In genomic region chr1:116111196-116112021, GRCh38 we compare ENCODE assay signal across 8 cellular contexts. TPM values are rescaled to one million over a fixed set of nuclear protein-coding genes. Genes with fewer than 3 reads are reported as not detected.
A peak's percentile ranks its signal among the peaks of the same experiment; 100 is the strongest.
DNase-seq lines count a peak whose midpoint lies in the region; ATAC-seq lines count a peak whose summit lies in the region.

MAB21L3 (plus strand) TSS chr1:116111399; CDS start chr1:116112616, 1,217 bp downstream.

- H3K9me3 Mint-ChIP-seq in activated T-helper 17 cell treated with anti-CD3 and anti-CD28 coated beads, Interleukin-2, amount 50 U/mL, for 72 hours, result no peaks in the 10 kb centered on the region

- peaks cover 17% of the 10 kb centered on the region for H3K27me3 Mint-ChIP-seq in activated T-helper 17 cell treated with anti-CD3 and anti-CD28 coated beads, Interleukin-2, amount 50 U/mL, for 72 hours

- H3K36me3 Mint-ChIP-seq in activated T-helper 17 cell treated with anti-CD3 and anti-CD28 coated beads, Interleukin-2, amount 50 U/mL, for 72 hours (ENCODE audit: low read depth), result no peaks in the 10 kb centered on the region

- H3K27ac Mint-ChIP-seq in activated T-helper 17 cell treated with anti-CD3 and anti-CD28 coated beads, Interleukin-2, amount 50 U/mL, for 72 hours, result no peak within 1 kb of the TSS

- H3K4me3 Mint-ChIP-seq in activated T-helper 17 cell treated with anti-CD3 and anti-CD28 coated beads, Interleukin-2, amount 50 U/mL, for 72 hours, result no peak within 1 kb of the TSS

- DNase-seq in Daoy (ENCODE audit: low read depth) (peak; percentile 30), left lobe of liver (ENCODE audit: low spot score) (peak; percentile 51), SW 1271 (lab: John Stamatoyannopoulos, UW) (no peak), 8988T (no peak), NCI-H1092 treated with DMSO at 0.1 percent for 48 hours (lab: John Stamatoyannopoulos, UW) (no peak)

- ATAC-seq in GM21447 (IDR thresholded peaks at IDR 0.05; ENCODE audit: unreplicated experiment) (peak; percentile 45), HG03565 (IDR thresholded peaks at IDR 0.05; ENCODE audit: unreplicated experiment) (peak; percentile 44), left lobe of liver (peak; percentile 81)
- ATAC-seq in activated T-helper 17 cell treated with anti-CD3 and anti-CD28 coated beads, Interleukin-2, amount 50 U/mL, for 72 hours (replicated peaks), result no peak

- H3K4me1 Mint-ChIP-seq in activated T-helper 17 cell treated with anti-CD3 and anti-CD28 coated beads, Interleukin-2, amount 50 U/mL, for 72 hours, result no peaks in the 10 kb centered on the region

RNA-seq across cellular contexts. Expression of gene MAB21L3, which starts in this region (rescaled TPM):
- 2.7 TPM in 1 of 2 replicates, not detected in the other for total RNA-seq in Daoy (2014; rRNA removed; shearing (Covaris generic))
- 0.63 TPM for total RNA-seq in left lobe of liver
- total RNA-seq in activated T-helper 17 cell treated with anti-CD3 and anti-CD28 coated beads, Interleukin-2, amount 50 U/mL, for 72 hours, result not detected

Comparison
In these comparisons a context has a peak if more than half of its experiments do, and no peak if none do; other contexts are left out.
1. Peak in DNase-seq and ATAC-seq in left lobe of liver; RNA of the gene not detected or under 1 TPM.